In the genomic region with DNA sequence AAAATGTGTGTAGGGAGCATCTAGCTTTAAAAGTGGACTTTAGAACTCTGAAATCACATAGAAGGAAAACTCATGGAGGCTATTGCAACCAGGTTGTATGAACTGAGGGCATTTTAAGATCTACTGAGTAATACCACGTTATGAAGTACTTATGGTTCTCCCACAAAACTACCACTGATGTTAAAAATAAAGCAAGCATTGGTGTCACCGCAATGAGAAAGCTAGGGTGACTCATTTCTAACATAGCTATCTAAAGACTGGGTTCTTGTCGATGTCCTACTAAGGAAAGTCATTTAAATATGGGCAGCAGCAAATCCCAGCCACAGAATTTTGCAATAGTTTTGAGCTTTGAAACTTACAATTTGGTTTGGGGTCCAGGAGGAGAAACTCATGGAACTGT, we compare ENCODE assay signal across 13 cellular contexts.
DNase-seq lines count a peak whose midpoint lies in the region; ATAC-seq and TF ChIP-seq lines count a peak whose summit lies in the region.
"Had no signal": no experiment of that assay in that cellular context is flagged by ENCODE, and none has a peak within 500 bp of the region (broad histone marks: within the 10 kb centered on the region; RNA-seq: fewer than 3 reads in every experiment).

No MANE protein-coding gene starts in this region.

- H3K36me3 ChIP-seq in GM06990 (ENCODE audit: control insufficient read depth, insufficient read depth, low read length), result no peaks in the 10 kb centered on the region

- no peaks in the 10 kb centered on the region for H3K27me3 ChIP-seq in GM06990 (replicated peaks; ENCODE audit: control insufficient read depth, insufficient read depth, low read length)

- TF ChIP-seq CTCF in GM06990 (IDR thresholded peaks at IDR 0.05; ENCODE audit: insufficient read depth, low read length, poor library complexity, severe bottlenecking), result no peak

- ATAC-seq in GM21515 (IDR thresholded peaks at IDR 0.05; ENCODE audit: unreplicated experiment) (peak; percentile 86), HG03175 (IDR thresholded peaks at IDR 0.05; ENCODE audit: unreplicated experiment) (peak; percentile 77)
- ATAC-seq: GM23338; stimulated activated naive CD8-positive, alpha-beta T cell treated with anti-CD3 and anti-CD28 coated beads, Interleukin-15, amount 100 ng/mL, for 72 hours had no signal

- DNase-seq in GM06990 (ENCODE audit: extremely low read depth, insufficient read length) (peak; percentile 57), RPMI7951 (ENCODE audit: low read depth) (peak; percentile 16), DMS 273 treated with DMSO at 0.1 percent for 48 hours (lab: John Stamatoyannopoulos, UW) (no peak), NCI-H146 treated with DMSO at 0.1 percent for 48 hours (lab: John Stamatoyannopoulos, UW; ENCODE audit: unreplicated experiment) (no peak)
- no peak for DNase-seq in effector CD4-positive, alpha-beta T cell
- no peak for DNase-seq in stimulated activated naive CD4-positive, alpha-beta T cell treated with Interleukin-2 at 50 U/mL for 16 hours (lab: John Stamatoyannopoulos, UW)
- DNase-seq: activated gamma-delta T cell; kidney glomerular epithelial cell; NCI-H2081 treated with DMSO at 0.1 percent for 48 hours; stimulated activated naive CD8-positive, alpha-beta T cell treated with anti-CD3 and anti-CD28 coated beads, Interleukin-15, amount 100 ng/mL, for 72 hours had no signal

- no peak overlapping the region for H3K4me3 ChIP-seq in GM06990 (replicated peaks; ENCODE audit: low read depth, low read length)
- H3K4me3 ChIP-seq: GM23338 had no signal

Comparison
In these comparisons a context has a peak if more than half of its experiments do, and no peak if none do; other contexts are left out.
1. DNase-seq: peak in GM06990 (single experiment) and RPMI7951 (single experiment); none in DMS 273 treated with DMSO at 0.1 percent for 48 hours (single experiment), effector CD4-positive, alpha-beta T cell (single experiment), NCI-H146 treated with DMSO at 0.1 percent for 48 hours (single experiment) and stimulated activated naive CD4-positive, alpha-beta T cell treated with Interleukin-2 at 50 U/mL for 16 hours (single experiment).